Comparison of ENCODE assay signal across 2 cellular contexts in genomic region chr9:109568568-109569210, GRCh38.
TF ChIP-seq lines count a peak whose summit lies in the region.

No MANE protein-coding gene starts in this region.

TF ChIP-seq in H1, 55 proteins besides CTCF, POLR2A, EP300 and RAD21 (continued from another document):
- TF ChIP-seq E2F6 (IDR thresholded peaks at IDR 0.05): no peak
- no peak for TF ChIP-seq CEBPB (IDR thresholded peaks at IDR 0.05; ENCODE audit: low read depth, low read length)
- no peak for TF ChIP-seq GABPA (IDR thresholded peaks at IDR 0.05; ENCODE audit: borderline replicate concordance, insufficient read depth, low read length)
TF ChIP-seq in H1: peak in this region for 0.

TF ChIP-seq in HepG2, 621 proteins besides CTCF, POLR2A, EP300 and RAD21 (continued from another document):
- TF ChIP-seq ZNF574 (CRISPR knock-in tag; IDR thresholded peaks at IDR 0.05) (no peak), PBX2 (CRISPR knock-in tag; IDR thresholded peaks at IDR 0.05) (no peak), GMEB2 (CRISPR knock-in tag; IDR thresholded peaks at IDR 0.05; ENCODE audit: low read depth) (no peak), ATF5 (CRISPR knock-in tag; IDR thresholded peaks at IDR 0.05; ENCODE audit: low read depth) (no peak), GRHL1 (CRISPR knock-in tag; conservative IDR thresholded peaks at IDR 0.05) (no peak), JUN (CRISPR knock-in tag; IDR thresholded peaks at IDR 0.05) (no peak), MLLT10 (CRISPR knock-in tag; IDR thresholded peaks at IDR 0.05) (no peak), CBX2 (IDR thresholded peaks at IDR 0.05; ENCODE audit: low read depth, low read length) (no peak), CBX2 (CRISPR knock-in tag; IDR thresholded peaks at IDR 0.05; ENCODE audit: low read depth) (no peak)
